23 cellular contexts compared by ENCODE assay signal in the genomic region with DNA sequence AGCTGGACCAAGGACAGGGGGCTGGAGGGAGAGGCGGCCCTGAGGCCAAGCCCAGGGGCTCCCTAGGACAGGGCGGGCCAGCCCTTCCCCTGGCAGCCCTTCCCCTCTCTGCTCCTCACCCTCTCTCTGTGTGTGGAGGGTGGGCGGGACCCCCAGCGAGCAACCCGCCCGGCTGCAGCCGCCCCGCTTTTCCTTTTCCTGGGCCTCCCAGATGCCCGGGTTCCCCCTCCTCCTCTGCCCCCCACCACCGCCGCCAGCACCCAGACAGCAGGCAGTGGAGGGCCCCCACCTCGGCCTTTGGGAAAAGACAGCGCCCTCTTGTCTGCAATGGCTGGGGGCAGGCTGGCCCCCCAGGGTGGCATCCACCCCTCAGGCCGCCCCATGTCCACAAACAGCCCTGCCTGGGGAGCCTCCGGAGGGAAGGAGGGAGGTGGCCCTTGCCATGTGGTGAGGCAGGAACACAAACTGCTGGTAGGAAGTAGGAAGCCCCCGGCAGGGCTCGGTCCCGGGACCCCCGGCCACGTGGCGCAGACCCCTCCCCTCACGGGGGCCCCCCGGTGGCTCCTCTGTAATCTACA.
DNase-seq lines count a peak whose midpoint lies in the region; ATAC-seq and TF ChIP-seq lines count a peak whose summit lies in the region.
"Had no signal": no experiment of that assay in that cellular context is flagged by ENCODE, and none has a peak within 500 bp of the region (broad histone marks: within the 10 kb centered on the region; RNA-seq: fewer than 3 reads in every experiment).

No MANE protein-coding gene starts in this region.

- no peak overlapping the region for H3K27ac Mint-ChIP-seq in stimulated activated naive CD8-positive, alpha-beta T cell treated with anti-CD3 and anti-CD28 coated beads, Interleukin-15, amount 100 ng/mL, for 72 hours
- no peak overlapping the region for H3K27ac Mint-ChIP-seq in WTC11
- H3K27ac Mint-ChIP-seq: activated CD4-positive, alpha-beta T cell treated with anti-CD3 and anti-CD28 coated beads for 36 hours; progenitor cell of endocrine pancreas; T-helper 1 cell treated with Interleukin-12 subunit alpha and Interleukin-12 subunit beta and Interleukin-4 antibody, amounts not matched to agents 30 μg/mL and 1 μg/mL, for 36 hours had no signal

- H3K27me3 ChIP-seq in right cardiac atrium (ENCODE audit: control insufficient read depth, insufficient read depth) (no peaks in the 10 kb centered on the region), aorta (ENCODE audit: control insufficient read depth in 1 of 2, insufficient read depth in 2 of 2, low read length in 1 of 2) (no peaks in the 10 kb centered on the region)
- H3K27me3 ChIP-seq: BE2C had no signal

- no peak overlapping the region for H3K4me3 Mint-ChIP-seq in stimulated activated naive CD8-positive, alpha-beta T cell treated with anti-CD3 and anti-CD28 coated beads, Interleukin-15, amount 100 ng/mL, for 72 hours
- no peak overlapping the region for H3K4me3 Mint-ChIP-seq in WTC11
- H3K4me3 Mint-ChIP-seq: activated CD4-positive, alpha-beta T cell treated with anti-CD3 and anti-CD28 coated beads for 36 hours; activated T-cell treated with anti-CD3 and anti-CD28 coated beads, Interleukin-2, amount 50 U/mL, for 4 hours; T-helper 1 cell treated with Interleukin-12 subunit alpha and Interleukin-12 subunit beta and Interleukin-4 antibody, amounts not matched to agents 30 μg/mL and 1 μg/mL, for 36 hours had no signal

- 47% methylated on average over 23 of the region's 23 CpGs for WGBS in right cardiac atrium
- WGBS in aorta, 2 donors: 50 to 67% methylated on average over 16 to 23 of the region's 23 CpGs

- DNase-seq in stimulated activated naive CD8-positive, alpha-beta T cell treated with anti-CD3 and anti-CD28 coated beads, Interleukin-15, amount 100 ng/mL, for 72 hours: no peak
- DNase-seq in stimulated activated naive CD8-positive, alpha-beta T cell treated with anti-CD3 and anti-CD28 coated beads, Interleukin-15, Interleukin-2, amounts not matched to agents 100 U/mL and 50 U/mL, for 24 hours: no peak
- DNase-seq in right cardiac atrium (peak in 2 of 3 donors; percentile 14 to 37), posterior vena cava (ENCODE audit: low spot score) (peak; percentile 66), aorta (peak; percentile 21 to 74), WTC11 (ENCODE audit: low spot score) (no peak)
- DNase-seq in stimulated activated CD4-positive, alpha-beta T cell treated with anti-CD3 and anti-CD28 coated beads, Interleukin-1b, Interleukin-23, amount 100 ng/mL, for 48 hours: no peak
- DNase-seq: ACHN; activated CD4-positive, alpha-beta T cell treated with anti-CD3 and anti-CD28 coated beads for 36 hours; activated naive CD4-positive, alpha-beta T cell treated with Interleukin-2 at 50 U/mL for 16 hours; activated T-cell treated with anti-CD3 and anti-CD28 coated beads, Interleukin-2, amount 50 U/mL, for 4 hours; adrenal gland; BE2C; effector CD8-positive, alpha-beta T cell; GOT3; IMR-90; NCI-H1092 treated with DMSO at 0.1 percent for 48 hours; NCI-H187 treated with DMSO at 0.1 percent for 48 hours; NCI-H526 had no signal

- H3K9me3 Mint-ChIP-seq in stimulated activated naive CD8-positive, alpha-beta T cell treated with anti-CD3 and anti-CD28 coated beads, Interleukin-15, amount 100 ng/mL, for 72 hours: peaks cover 11 to 12% of the 10 kb centered on the region in 2 donors
- peaks cover 10% of the 10 kb centered on the region for H3K9me3 Mint-ChIP-seq in WTC11
- H3K9me3 Mint-ChIP-seq: activated T-cell treated with anti-CD3 and anti-CD28 coated beads, Interleukin-2, amount 50 U/mL, for 4 hours had no signal

- H3K4me3 ChIP-seq in right cardiac atrium (ENCODE audit: low read length): no peak overlapping the region
- H3K4me3 ChIP-seq in aorta (ENCODE audit: low read length in 2 of 2): no peak overlapping the region
- H3K4me3 ChIP-seq: adrenal gland, SK-N-MC had no signal

- intact Hi-C loops in right cardiac atrium (cut with DNase I): no loop called here
- intact Hi-C loops in posterior vena cava (cut with DNase I): no loop called here
- intact Hi-C loops in aorta (cut with DNase I): no loop called here

- 0 out of 2 replicates have a peak, but pooled peaks cover 3% of the 10 kb centered on the region for H3K36me3 Mint-ChIP-seq in WTC11

- no peaks in the 10 kb centered on the region for H3K4me1 Mint-ChIP-seq in stimulated activated naive CD8-positive, alpha-beta T cell treated with anti-CD3 and anti-CD28 coated beads, Interleukin-15, amount 100 ng/mL, for 72 hours
- no peaks in the 10 kb centered on the region for H3K4me1 Mint-ChIP-seq in WTC11
- H3K4me1 Mint-ChIP-seq: activated CD4-positive, alpha-beta T cell treated with anti-CD3 and anti-CD28 coated beads for 36 hours had no signal

- H3K27me3 Mint-ChIP-seq in stimulated activated naive CD8-positive, alpha-beta T cell treated with anti-CD3 and anti-CD28 coated beads, Interleukin-15, amount 100 ng/mL, for 72 hours: no peaks in the 10 kb centered on the region
- no peaks in the 10 kb centered on the region for H3K27me3 Mint-ChIP-seq in WTC11 (ENCODE audit: low read depth)
- H3K27me3 Mint-ChIP-seq: activated CD4-positive, alpha-beta T cell treated with anti-CD3 and anti-CD28 coated beads for 36 hours had no signal

- H3K4me1 ChIP-seq in right cardiac atrium (ENCODE audit: control insufficient read depth, insufficient read depth, low read length) (no peaks in the 10 kb centered on the region), aorta (ENCODE audit: control insufficient read depth in 1 of 2, insufficient read depth in 2 of 2, low read length in 2 of 2) (no peaks in the 10 kb centered on the region)
- H3K4me1 ChIP-seq: adrenal gland, BE2C had no signal

- CTCF ChIA-PET in WTC11 (lab: Charles Lee): interaction anchor here (0.6 to 1.2 kb wide), 2 partner anchors 163 to 166 kb away, joined by 4 read pairs; no protein-coding TSS in a partner anchor

- H3K9me3 ChIP-seq in right cardiac atrium (ENCODE audit: control insufficient read depth, low read length) (no peaks in the 10 kb centered on the region), aorta (ENCODE audit: control insufficient read depth, low read length) (no peaks in the 10 kb centered on the region)
- H3K9me3 ChIP-seq: adrenal gland, BE2C had no signal

- TF ChIP-seq CTCF in WTC11 (IDR thresholded peaks at IDR 0.05): no peak

- no peaks in the 10 kb centered on the region for H3K36me3 ChIP-seq in aorta (ENCODE audit: control insufficient read depth in 1 of 2, insufficient read depth in 2 of 2, low read length in 1 of 2)
- H3K36me3 ChIP-seq: adrenal gland, BE2C had no signal

- peak; percentile 55 for ATAC-seq in stimulated activated naive CD8-positive, alpha-beta T cell treated with anti-CD3 and anti-CD28 coated beads, Interleukin-15, amount 100 ng/mL, for 72 hours
- ATAC-seq in stimulated activated naive CD8-positive, alpha-beta T cell treated with anti-CD3 and anti-CD28 coated beads, Interleukin-15, Interleukin-2, amounts not matched to agents 100 U/mL and 50 U/mL, for 24 hours: no peak
- ATAC-seq in right cardiac atrium (peak; percentile 65), aorta (ENCODE audit: low FRiP score) (no peak), GM18511 (IDR thresholded peaks at IDR 0.05; ENCODE audit: unreplicated experiment) (no peak), WTC11 (no peak)
- ATAC-seq: activated CD4-positive, alpha-beta T cell treated with anti-CD3 and anti-CD28 coated beads for 36 hours; activated T-cell treated with anti-CD3 and anti-CD28 coated beads, Interleukin-2, amount 50 U/mL, for 4 hours had no signal

- H3K27ac ChIP-seq in right cardiac atrium (ENCODE audit: low read length) (no peak overlapping the region), aorta (ENCODE audit: low read depth in 1 of 2, low read length in 2 of 2) (no peak overlapping the region)
- H3K27ac ChIP-seq: adrenal gland, SK-N-MC had no signal

- POLR2A ChIA-PET in WTC11 (lab: Charles Lee): interaction anchor here (0.8 kb wide), 1 partner anchor 32 kb away, joined by 3 read pairs; no protein-coding TSS in a partner anchor

TF ChIP-seq in WTC11, 78 proteins besides CTCF, POLR2A, EP300 and RAD21:
- TF ChIP-seq HMGA2 (CRISPR knock-in tag; IDR thresholded peaks at IDR 0.05) (no peak), NR2C2 (CRISPR knock-in tag; IDR thresholded peaks at IDR 0.05) (no peak), ZNF138 (CRISPR knock-in tag; conservative IDR thresholded peaks at IDR 0.05) (no peak), CREB1 (CRISPR knock-in tag; IDR thresholded peaks at IDR 0.05) (no peak), MYBL2 (CRISPR knock-in tag; IDR thresholded peaks at IDR 0.05) (no peak), GRHL2 (CRISPR knock-in tag; IDR thresholded peaks at IDR 0.05; ENCODE audit: insufficient replicate concordance, severe bottlenecking) (no peak), CREM (CRISPR knock-in tag; IDR thresholded peaks at IDR 0.05) (no peak)
- TF ChIP-seq, protein P1, sequence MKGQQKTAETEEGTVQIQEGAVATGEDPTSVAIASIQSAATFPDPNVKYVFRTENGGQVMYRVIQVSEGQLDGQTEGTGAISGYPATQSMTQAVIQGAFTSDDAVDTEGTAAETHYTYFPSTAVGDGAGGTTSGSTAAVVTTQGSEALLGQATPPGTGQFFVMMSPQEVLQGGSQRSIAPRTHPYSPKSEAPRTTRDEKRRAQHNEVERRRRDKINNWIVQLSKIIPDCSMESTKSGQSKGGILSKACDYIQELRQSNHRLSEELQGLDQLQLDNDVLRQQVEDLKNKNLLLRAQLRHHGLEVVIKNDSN (CRISPR knock-in tag; IDR thresholded peaks at IDR 0.05): no peak
TF ChIP-seq in WTC11: peak in this region for 0.

Comparison
In these comparisons a context has a peak if more than half of its experiments do, and no peak if none do; other contexts are left out.
1. ATAC-seq: peak in stimulated activated naive CD8-positive, alpha-beta T cell treated with anti-CD3 and anti-CD28 coated beads, Interleukin-15, amount 100 ng/mL, for 72 hours (single experiment) and right cardiac atrium (2 of 2); none in stimulated activated naive CD8-positive, alpha-beta T cell treated with anti-CD3 and anti-CD28 coated beads, Interleukin-15, Interleukin-2, amounts not matched to agents 100 U/mL and 50 U/mL, for 24 hours (single experiment), aorta (single experiment), GM18511 (single experiment) and WTC11 (single experiment).
2. DNase-seq: peak in right cardiac atrium (2 of 3), posterior vena cava (single experiment) and aorta (2 of 2); none in stimulated activated naive CD8-positive, alpha-beta T cell treated with anti-CD3 and anti-CD28 coated beads, Interleukin-15, amount 100 ng/mL, for 72 hours (0 of 2), stimulated activated naive CD8-positive, alpha-beta T cell treated with anti-CD3 and anti-CD28 coated beads, Interleukin-15, Interleukin-2, amounts not matched to agents 100 U/mL and 50 U/mL, for 24 hours (single experiment), WTC11 (single experiment) and stimulated activated CD4-positive, alpha-beta T cell treated with anti-CD3 and anti-CD28 coated beads, Interleukin-1b, Interleukin-23, amount 100 ng/mL, for 48 hours (single experiment).